ENCODE assay signal across 20 cellular contexts in genomic region chr4:107902715-107903114, GRCh38. TPM values are rescaled to one million over a fixed set of nuclear protein-coding genes. Genes with fewer than 3 reads are reported as not detected.
DNase-seq lines count a peak whose midpoint lies in the region; ATAC-seq, FAIRE-seq and TF ChIP-seq lines count a peak whose summit lies in the region.
"Had no signal": no experiment of that assay in that cellular context is flagged by ENCODE, and none has a peak within 500 bp of the region (broad histone marks: within the 10 kb centered on the region; RNA-seq: fewer than 3 reads in every experiment).

No MANE protein-coding gene starts in this region.

- no peaks in the 10 kb centered on the region for H3K27me3 ChIP-seq in tibial artery
- H3K27me3 ChIP-seq: colonic mucosa had no signal

- peaks cover 0 to 4% (median 1%) of the 10 kb centered on the region in 4 donors for H3K4me1 ChIP-seq in tibial artery
- H3K4me1 ChIP-seq: colonic mucosa had no signal

- TF ChIP-seq POLR2A in GM12891 (IDR thresholded peaks at IDR 0.05; ENCODE audit: low read depth, low read length), result no peak

- H3K36me3 ChIP-seq in tibial artery, result peaks cover 0 to 8% (median 0%) of the 10 kb centered on the region in 3 donors
- H3K36me3 ChIP-seq: colonic mucosa had no signal

- H3K27ac ChIP-seq in tibial artery, result no peak overlapping the region
- H3K27ac ChIP-seq: colonic mucosa had no signal

- FAIRE-seq in GM12891 (lab: Jason Lieb, UNC), result no peak
- FAIRE-seq: A204.1, GM19239, keratinocyte had no signal

- DNase-seq in GM12891 (ENCODE audit: insufficient read length, low spot score) (no peak), DMS 273 (lab: John Stamatoyannopoulos, UW; ENCODE audit: unreplicated experiment) (no peak), NCI-H1417 treated with DMSO at 0.1 percent for 48 hours (lab: John Stamatoyannopoulos, UW) (no peak), tibial artery (no peak), DMS79 treated with DMSO at 0.1 percent for 48 hours (lab: John Stamatoyannopoulos, UW) (no peak)
- DNase-seq: activated effector memory CD4-positive, alpha-beta T cell treated with Interleukin-2 at 50 U/mL for 16 hours; aorta; CD4-positive, alpha-beta memory T cell; colonic mucosa; erythroblast; GF-D8; head of caudate nucleus; MV-4-11; NCI-H2171 treated with DMSO at 0.1 percent for 48 hours had no signal

- H3K4me3 ChIP-seq in tibial artery, result no peak overlapping the region
- H3K4me3 ChIP-seq: colonic mucosa had no signal

- no peaks in the 10 kb centered on the region for H3K9me3 ChIP-seq in tibial artery
- H3K9me3 ChIP-seq: colonic mucosa had no signal

- no peak for TF ChIP-seq CTCF in tibial artery (IDR thresholded peaks at IDR 0.05)

- intact Hi-C loops in tibial artery (cut with DNase I; ENCODE audit: low total_unique reads), result no loop called here

- ATAC-seq in GM19351 (IDR thresholded peaks at IDR 0.05; ENCODE audit: unreplicated experiment), result peak; percentile 78
- peak; percentile 63 for ATAC-seq in HG02610 (IDR thresholded peaks at IDR 0.05; ENCODE audit: unreplicated experiment)
- ATAC-seq in HG03342 (IDR thresholded peaks at IDR 0.05; ENCODE audit: unreplicated experiment), result peak; percentile 82

TF ChIP-seq in GM12891, 5 proteins besides CTCF, POLR2A, EP300 and RAD21:
- TF ChIP-seq POLR2AphosphoS5 (IDR thresholded peaks at IDR 0.05; ENCODE audit: low read depth, low read length) (no peak), POU2F2 (IDR thresholded peaks at IDR 0.05; ENCODE audit: low read depth, low read length) (no peak), SPI1 (IDR thresholded peaks at IDR 0.05; ENCODE audit: low read depth, low read length) (peak; percentile 54), TAF1 (IDR thresholded peaks at IDR 0.05; ENCODE audit: low read depth, low read length) (no peak)

RNA-seq across cellular contexts. Expression of gene CYP2U1, which starts 28.6 kb away (rescaled TPM):
- 0.77 TPM for polyA plus RNA-seq in GM12891 (2012; ENCODE audit: low read depth, missing spikeins)
